ENCODE assay signal across 1 cellular context in the genomic region with DNA sequence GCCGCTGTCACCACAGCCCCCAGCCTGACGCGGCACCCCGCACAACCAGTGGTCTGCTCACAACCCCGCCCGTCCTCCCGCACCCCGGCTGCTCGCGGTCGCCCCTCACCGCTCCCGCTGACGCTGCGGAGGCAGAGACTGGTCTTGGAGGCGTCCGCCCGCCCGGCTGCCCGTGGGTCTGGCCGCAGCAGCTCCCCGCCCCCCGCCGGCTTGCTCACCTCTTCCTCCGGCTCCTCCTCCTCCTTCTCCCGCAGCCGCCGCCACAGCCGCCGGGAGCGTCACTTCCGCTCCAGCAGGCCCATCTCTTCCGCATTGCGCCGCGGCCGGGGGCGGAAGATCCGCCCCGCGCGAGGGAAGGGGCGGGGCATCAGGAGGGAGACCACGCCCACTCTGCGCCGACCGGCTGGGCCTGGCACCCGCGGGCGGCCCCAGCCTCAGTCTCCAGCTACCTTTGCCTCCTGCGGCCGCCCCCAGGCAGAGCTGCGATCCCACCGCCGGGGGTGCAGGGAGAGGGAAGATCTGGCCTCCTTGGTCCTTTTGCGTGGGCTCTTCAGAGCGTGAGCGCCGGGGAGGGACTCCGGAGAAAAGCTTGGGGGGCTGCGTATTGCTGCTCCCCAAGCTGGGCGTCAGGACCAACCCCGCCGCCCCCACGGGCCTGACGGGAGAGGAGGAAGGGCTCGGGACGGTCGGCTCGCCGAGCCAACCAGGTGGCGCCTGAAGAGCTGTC.
A peak's percentile ranks its signal among the peaks of the same experiment; 100 is the strongest.
TF ChIP-seq lines count a peak whose summit lies in the region.

Gene SYNJ1, minus strand, starts transcription at position 286 of the 727 bp plus-strand sequence. CDS start 1,118 bp downstream, outside the sequence.

TF ChIP-seq in neural cell, 6 proteins besides CTCF, POLR2A, EP300 and RAD21 (continued from another document):
- TF ChIP-seq TAF1 (IDR thresholded peaks at IDR 0.05; ENCODE audit: low read depth): peak; percentile 56
- no peak for TF ChIP-seq EZH2 (IDR thresholded peaks at IDR 0.05; ENCODE audit: borderline replicate concordance, insufficient read depth, low read length, poor library complexity, severe bottlenecking)
- TF ChIP-seq MXI1 (conservative IDR thresholded peaks at IDR 0.05; ENCODE audit: poor library complexity, severe bottlenecking): peak; percentile 60
